8 cellular contexts compared by ENCODE assay signal in genomic region chr6:36984581-36985383, GRCh38. TPM values are rescaled to one million over a fixed set of nuclear protein-coding genes. Genes with fewer than 3 reads are reported as not detected.
A peak's percentile ranks its signal among the peaks of the same experiment; 100 is the strongest.
DNase-seq lines count a peak whose midpoint lies in the region; ATAC-seq, FAIRE-seq and TF ChIP-seq lines count a peak whose summit lies in the region.

No MANE protein-coding gene starts in this region.

- intact Hi-C loops in adrenal gland (cut with DNase I), result no loop called here
- intact Hi-C loops in spleen (cut with DNase I; ENCODE audit: low total_unique reads), result no loop called here

- peak overlapping the region; percentile 47 to 100 (median 91) for H3K27ac ChIP-seq in adrenal gland
- peak overlapping the region; percentile 41 to 98 (median 96) for H3K27ac ChIP-seq in spleen

- peak; percentile 40 for DNase-seq in DMS79 treated with DMSO at 0.1 percent for 48 hours (lab: John Stamatoyannopoulos, UW)
- no peak for DNase-seq in DMS79 (lab: John Stamatoyannopoulos, UW)
- DNase-seq in RCC 7860 (ENCODE audit: low spot score), result peak; percentile 9
- DNase-seq in adrenal gland, result peak; percentile 70 to 91 (median 79)
- peak; percentile 48 for DNase-seq in iPS DF 19.7 (ENCODE audit: low read depth, low spot score)
- no peak for DNase-seq in spleen

- peaks cover 0 to 10% of the 10 kb centered on the region in 2 donors for H3K36me3 ChIP-seq in adrenal gland (replicated peaks in 1 of 2)
- H3K36me3 ChIP-seq in spleen, result peaks cover 0 to 31% (median 10%) of the 10 kb centered on the region in 6 donors

- 4 to 7% (median 5%) methylated on average over 19 of the region's 19 CpGs for WGBS in adrenal gland, 4 donors
- 9 to 14% (median 11%) methylated on average over 19 of the region's 19 CpGs for WGBS in spleen, 5 donors

- TF ChIP-seq POLR2A in adrenal gland (IDR thresholded peaks at IDR 0.05), result no peak
- TF ChIP-seq POLR2A in spleen (IDR thresholded peaks at IDR 0.05), result no peak

- H3K27me3 ChIP-seq in adrenal gland, result no peaks in the 10 kb centered on the region
- no peaks in the 10 kb centered on the region for H3K27me3 ChIP-seq in spleen (replicated peaks in 1 of 7)

- H3K9me3 ChIP-seq in adrenal gland (replicated peaks in 1 of 3) (no peaks in the 10 kb centered on the region), spleen (no peaks in the 10 kb centered on the region)

- TF ChIP-seq CTCF in adrenal gland (IDR thresholded peaks at IDR 0.05), result no peak
- no peak for TF ChIP-seq CTCF in spleen (IDR thresholded peaks at IDR 0.05 in 8 of 11, conservative IDR thresholded peaks at IDR 0.05 in 3 of 11)

- no peak for FAIRE-seq in RCC 7860 (lab: Jason Lieb, UNC)

- H3K4me1 ChIP-seq in adrenal gland (replicated peaks in 1 of 2), result peaks cover 22 to 60% of the 10 kb centered on the region in 2 donors
- H3K4me1 ChIP-seq in spleen, result peaks cover 35 to 73% (median 62%) of the 10 kb centered on the region in 6 donors

- peak overlapping the region; percentile 69 to 99 (median 84) for H3K4me3 ChIP-seq in adrenal gland
- H3K4me3 ChIP-seq in spleen, result peak overlapping the region; percentile 97 to 99 (median 98)

- no peak for ATAC-seq in HG03442 (IDR thresholded peaks at IDR 0.05; ENCODE audit: unreplicated experiment)
- ATAC-seq in HG02798 (IDR thresholded peaks at IDR 0.05; ENCODE audit: poor library complexity, unreplicated experiment), result no peak

RNA-seq across cellular contexts. Expression of gene MTCH1, which starts 1.2 kb away (rescaled TPM):
- total RNA-seq in adrenal gland (100 to 1,000 TPM; 260 to 523 (median 363) TPM), spleen (100 to 1,000 TPM; 135 to 191 (median 162) TPM)
- polyA plus RNA-seq in adrenal gland (100 to 1,000 TPM; 116 to 481 (median 200) TPM), spleen (100 to 1,000 TPM in 2 of 3 donors, 10 to 100 TPM in 1; 87.3 to 144 (median 134) TPM)

RNA-seq across cellular contexts. Expression of gene FGD2, which starts 20.7 kb away (rescaled TPM):
- 100 to 1,000 TPM in 1 of 8 donors, 10 to 100 TPM in 7; 18.3 to 117 (median 35.7) TPM for total RNA-seq in adrenal gland
- polyA plus RNA-seq in adrenal gland, result 10 to 100 TPM in 1 of 3 donors, 1 to 10 TPM in 2; 3.7 to 28.7 (median 6.9) TPM
- 100 to 1,000 TPM; 200 to 426 (median 316) TPM for total RNA-seq in spleen
- 100 to 1,000 TPM in 1 of 3 donors, 10 to 100 TPM in 2; 63.4 to 121 (median 84.2) TPM for polyA plus RNA-seq in spleen

RNA-seq across cellular contexts. Expression of gene PI16, which starts 30.2 kb away (rescaled TPM):
- total RNA-seq in adrenal gland (1 to 10 TPM in 2 of 8 donors, under 1 TPM in 5, not detected in 1; 0.12 to 4.7 (median 0.55) TPM), spleen (1 to 10 TPM in 5 of 7 donors, under 1 TPM in 1, not detected in 1; 0.94 to 2.1 (median 1.6) TPM)
- polyA plus RNA-seq in adrenal gland (1 to 10 TPM in 2 of 3 donors, under 1 TPM in 1; 0.29 to 9.3 (median 7.4) TPM), spleen (1 to 10 TPM; 1.6 to 7.3 (median 2.0) TPM)

Comparison
In these comparisons a context has a peak if more than half of its experiments do, and no peak if none do; other contexts are left out.
1. DNase-seq: peak in DMS79 treated with DMSO at 0.1 percent for 48 hours (single experiment), RCC 7860 (single experiment), adrenal gland (7 of 7) and iPS DF 19.7 (single experiment); none in DMS79 (single experiment) and spleen (single experiment).